In the genomic region with DNA sequence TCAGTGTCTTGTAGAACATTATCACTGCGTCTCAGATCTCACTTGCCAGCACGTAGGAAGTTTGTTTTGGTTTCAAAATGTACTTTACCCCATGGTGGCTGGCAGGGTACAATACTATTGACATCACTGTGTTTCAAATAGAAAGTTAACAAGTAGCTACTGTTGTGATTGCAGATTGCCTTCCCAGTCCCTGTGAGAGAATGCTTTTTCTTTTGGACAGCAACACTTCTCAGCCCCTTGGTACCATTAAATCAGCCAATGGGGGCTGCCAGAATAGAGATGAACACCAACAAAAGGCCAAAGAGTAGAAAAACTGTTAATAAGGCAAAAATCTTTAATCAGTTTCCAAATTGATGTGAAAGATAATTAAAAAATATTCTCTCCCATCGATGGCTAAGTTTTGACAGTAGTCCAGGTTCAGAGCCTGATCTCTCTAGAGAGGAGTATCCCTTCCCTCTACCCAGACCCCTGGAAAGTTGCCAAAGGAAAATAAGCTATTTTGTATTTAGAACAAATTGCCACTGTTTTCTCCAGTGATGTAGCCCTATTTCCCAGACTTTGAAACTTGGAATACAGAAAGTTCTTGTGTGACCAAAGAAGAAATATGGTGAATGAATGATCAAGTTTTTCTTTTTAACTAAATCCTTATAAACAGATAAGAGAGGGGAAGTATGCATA, we compare ENCODE assay signal across 8 cellular contexts. TPM values are rescaled to one million over a fixed set of nuclear protein-coding genes. Genes with fewer than 3 reads are reported as not detected.
A peak's percentile ranks its signal among the peaks of the same experiment; 100 is the strongest.
DNase-seq lines count a peak whose midpoint lies in the region; ATAC-seq and TF ChIP-seq lines count a peak whose summit lies in the region.

No MANE protein-coding gene starts in this region.

- intact Hi-C loops in lower leg skin (cut with DNase I; ENCODE audit: low total_unique reads): no loop called here

- TF ChIP-seq CTCF in GM13977 (IDR thresholded peaks at IDR 0.05; ENCODE audit: extremely low read depth, insufficient read depth, missing control alignments) (no peak), lower leg skin (IDR thresholded peaks at IDR 0.05) (no peak)

- DNase-seq in GM13977 (ENCODE audit: low spot score) (peak; percentile 12), inferior parietal cortex (ENCODE audit: extremely low spot score) (peak; percentile 82), stromal cell of bone marrow (ENCODE audit: low read depth) (peak; percentile 35), lower leg skin (ENCODE audit: low spot score in 2 of 2) (no peak), NCI-H1048 (lab: John Stamatoyannopoulos, UW) (no peak), NCI-H748 treated with DMSO at 0.1 percent for 48 hours (lab: John Stamatoyannopoulos, UW) (no peak)
- no peak for DNase-seq in activated naive CD8-positive, alpha-beta T cell treated with anti-CD3 and anti-CD28 coated beads, Interleukin-2, amount 50 U/mL, for 24 hours

- H3K4me3 Mint-ChIP-seq in activated naive CD8-positive, alpha-beta T cell treated with anti-CD3 and anti-CD28 coated beads, Interleukin-2, amount 50 U/mL, for 24 hours: peak overlapping the region; percentile 52

- 18 to 19% methylated on average over 3 of the region's 3 CpGs for WGBS in lower leg skin, 2 donors

- ATAC-seq in HG02981 (IDR thresholded peaks at IDR 0.05; ENCODE audit: unreplicated experiment): peak; percentile 58
- ATAC-seq in activated naive CD8-positive, alpha-beta T cell treated with anti-CD3 and anti-CD28 coated beads, Interleukin-2, amount 50 U/mL, for 24 hours: peak; percentile 64

- TF ChIP-seq POLR2A in lower leg skin (IDR thresholded peaks at IDR 0.05): no peak

- peaks cover 40% of the 10 kb centered on the region for H3K4me1 Mint-ChIP-seq in activated naive CD8-positive, alpha-beta T cell treated with anti-CD3 and anti-CD28 coated beads, Interleukin-2, amount 50 U/mL, for 24 hours

- H3K27me3 Mint-ChIP-seq in activated naive CD8-positive, alpha-beta T cell treated with anti-CD3 and anti-CD28 coated beads, Interleukin-2, amount 50 U/mL, for 24 hours: no peaks in the 10 kb centered on the region

- no peaks in the 10 kb centered on the region for H3K9me3 Mint-ChIP-seq in activated naive CD8-positive, alpha-beta T cell treated with anti-CD3 and anti-CD28 coated beads, Interleukin-2, amount 50 U/mL, for 24 hours

- no peaks in the 10 kb centered on the region for H3K36me3 Mint-ChIP-seq in activated naive CD8-positive, alpha-beta T cell treated with anti-CD3 and anti-CD28 coated beads, Interleukin-2, amount 50 U/mL, for 24 hours (ENCODE audit: low read depth)

- H3K27ac Mint-ChIP-seq in activated naive CD8-positive, alpha-beta T cell treated with anti-CD3 and anti-CD28 coated beads, Interleukin-2, amount 50 U/mL, for 24 hours: no peak overlapping the region

- in situ Hi-C loops in GM13977 (cut with MboI; ENCODE audit: low pct_unique_long_range_greater_than_20kb, low sequenced_read_pairs, unreplicated experiment): no loop called here

- H3K4me3 ChIP-seq in lower leg skin (ENCODE audit: low read depth, poor library complexity, severe bottlenecking): no peak overlapping the region

RNA-seq across cellular contexts. Expression of gene SMNDC1, which starts 34.9 kb away (rescaled TPM):
- total RNA-seq in lower leg skin: 10 to 100 TPM in 2 of 4 donors, 1 to 10 TPM in 2; 8.0 to 20.5 (median 10.6) TPM

Comparison
In these comparisons a context has a peak if more than half of its experiments do, and no peak if none do; other contexts are left out.
1. DNase-seq: peak in GM13977 (single experiment), inferior parietal cortex (single experiment) and stromal cell of bone marrow (single experiment); none in activated naive CD8-positive, alpha-beta T cell treated with anti-CD3 and anti-CD28 coated beads, Interleukin-2, amount 50 U/mL, for 24 hours (single experiment), lower leg skin (0 of 2), NCI-H1048 (single experiment) and NCI-H748 treated with DMSO at 0.1 percent for 48 hours (single experiment).